27 cellular contexts compared by ENCODE assay signal in the genomic region with DNA sequence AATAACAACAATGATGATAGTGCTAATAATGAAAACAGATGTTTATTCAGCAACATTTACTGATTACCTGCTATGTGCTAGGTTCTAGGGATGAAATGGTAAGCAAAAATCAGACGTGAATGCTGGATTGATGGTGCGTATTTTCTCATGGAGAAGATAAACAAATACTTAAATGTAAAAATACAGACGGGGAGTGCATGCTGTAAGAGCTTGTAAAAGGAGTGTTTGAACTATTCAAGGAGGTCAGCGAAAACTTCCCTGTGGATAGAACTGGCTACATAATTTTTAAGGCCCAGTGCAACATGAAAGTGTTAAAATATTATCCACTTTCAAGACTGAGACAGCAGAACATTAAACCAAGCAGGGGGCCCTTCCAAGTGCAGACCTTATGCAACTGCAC. TPM values are rescaled to one million over a fixed set of nuclear protein-coding genes. Genes with fewer than 3 reads are reported as not detected.
DNase-seq lines count a peak whose midpoint lies in the region; ATAC-seq and TF ChIP-seq lines count a peak whose summit lies in the region.
"Had no signal": no experiment of that assay in that cellular context is flagged by ENCODE, and none has a peak within 500 bp of the region (broad histone marks: within the 10 kb centered on the region; RNA-seq: fewer than 3 reads in every experiment).

No MANE protein-coding gene starts in this region.

- no peak overlapping the region for H2AFZ ChIP-seq in DND-41 (ENCODE audit: low read depth, low read length)

- no peak for DNase-seq in activated CD4-positive, alpha-beta T cell treated with anti-CD3 and anti-CD28 coated beads for 36 hours
- DNase-seq in activated CD4-positive, alpha-beta T cell treated with anti-CD3 and anti-CD28 coated beads for 4 hours, result no peak
- DNase-seq in DND-41 (no peak), DMS153 (lab: John Stamatoyannopoulos, UW) (no peak), middle frontal gyrus (ENCODE audit: extremely low spot score, low spot score) (no peak)
- DNase-seq: activated B cell treated with CpG ODN at 0.5 μM for 24 hours; activated gamma-delta T cell treated with Interleukin-2 at 50 U/mL for 16 hours; activated T-cell treated with anti-CD3 and anti-CD28 coated beads for 4 hours; amniotic stem cell; brain microvascular endothelial cell; CD8-positive, alpha-beta memory T cell; GF-D8; islet precursor cell; naive B cell; NCI-H1048; NCI-H187 treated with DMSO at 0.1 percent for 48 hours; NCI-H2171 treated with DMSO at 0.1 percent for 48 hours; retina; stimulated activated CD8-positive, alpha-beta memory T cell treated with anti-CD3 and anti-CD28 coated beads, Interleukin-4, amount 100 ng/mL, for 48 hours had no signal

- ATAC-seq in activated CD4-positive, alpha-beta T cell treated with anti-CD3 and anti-CD28 coated beads for 36 hours, result no peak
- ATAC-seq in DND-41 (ENCODE audit: insufficient read depth, low read depth), result no peak
- no peak for ATAC-seq in GM21515 (IDR thresholded peaks at IDR 0.05; ENCODE audit: unreplicated experiment)

- H3K36me3 ChIP-seq in DND-41 (ENCODE audit: insufficient read depth, low read length), result no peaks in the 10 kb centered on the region
- H3K36me3 ChIP-seq in HEK293 (ENCODE audit: control insufficient read depth in 2 of 2, insufficient read depth in 1 of 2, low read length in 2 of 2), result no peaks in the 10 kb centered on the region
- no peaks in the 10 kb centered on the region for H3K36me3 ChIP-seq in endocrine pancreas (ENCODE audit: control insufficient read depth, insufficient read depth, low read length)
- H3K36me3 ChIP-seq: brain microvascular endothelial cell, ovary, SJSA1, tibial nerve had no signal

- peaks cover 25% of the 10 kb centered on the region for H3K79me2 ChIP-seq in DND-41 (ENCODE audit: insufficient read depth, low read length)

- peaks cover 15% of the 10 kb centered on the region; the same call in 1 of the 2 replicates for H4K20me1 ChIP-seq in DND-41 (ENCODE audit: insufficient read depth, low read length)

- CTCF ChIA-PET in activated CD4-positive, alpha-beta T cell treated with anti-CD3 and anti-CD28 coated beads for 36 hours (lab: Charles Lee), result interaction anchor here (1.3 kb wide), 1 partner anchor 9 kb away, joined by 5 read pairs; no protein-coding TSS in a partner anchor
- CTCF ChIA-PET in HEK293 (lab: Yijun Ruan, JAX), result interaction anchor here (0.6 kb wide), 1 partner anchor 20 kb away, joined by 7 read pairs; no protein-coding TSS in a partner anchor

- no peaks in the 10 kb centered on the region for H3K27me3 Mint-ChIP-seq in activated CD4-positive, alpha-beta T cell treated with anti-CD3 and anti-CD28 coated beads for 36 hours
- H3K27me3 Mint-ChIP-seq: activated B cell treated with CpG ODN at 0.5 μM for 24 hours; CD8-positive, alpha-beta memory T cell; naive B cell had no signal

- no peaks in the 10 kb centered on the region for H3K9me3 ChIP-seq in DND-41 (ENCODE audit: insufficient read depth, low read length, severe bottlenecking)
- H3K9me3 ChIP-seq in HEK293 (ENCODE audit: control insufficient read depth, insufficient read depth, low read depth, low read length), result no peaks in the 10 kb centered on the region
- no peaks in the 10 kb centered on the region for H3K9me3 ChIP-seq in endocrine pancreas (ENCODE audit: control insufficient read depth, low read length)
- H3K9me3 ChIP-seq: A549, ovary, SJSA1, tibial nerve had no signal

- peaks cover 4% of the 10 kb centered on the region for H3K36me3 Mint-ChIP-seq in activated CD4-positive, alpha-beta T cell treated with anti-CD3 and anti-CD28 coated beads for 36 hours (ENCODE audit: low read depth)

- no peaks in the 10 kb centered on the region for H3K9me3 Mint-ChIP-seq in activated CD4-positive, alpha-beta T cell treated with anti-CD3 and anti-CD28 coated beads for 36 hours (ENCODE audit: low read depth)
- H3K9me3 Mint-ChIP-seq: activated B cell treated with CpG ODN at 0.5 μM for 24 hours; CD8-positive, alpha-beta memory T cell had no signal

- peaks cover 15% of the 10 kb centered on the region for H3K4me1 ChIP-seq in DND-41 (ENCODE audit: insufficient read depth, low read length)
- H3K4me1 ChIP-seq in HEK293 (ENCODE audit: control insufficient read depth, insufficient read depth, low read length), result peaks cover 22% of the 10 kb centered on the region
- peaks cover 16% of the 10 kb centered on the region for H3K4me1 ChIP-seq in endocrine pancreas (ENCODE audit: control insufficient read depth, insufficient read depth, low read length)
- H3K4me1 ChIP-seq: tibial nerve had no signal

- no peak overlapping the region for H3K4me3 Mint-ChIP-seq in activated CD4-positive, alpha-beta T cell treated with anti-CD3 and anti-CD28 coated beads for 36 hours
- H3K4me3 Mint-ChIP-seq: activated B cell treated with CpG ODN at 0.5 μM for 24 hours; CD8-positive, alpha-beta memory T cell; naive B cell had no signal

- TF ChIP-seq CTCF in DND-41 (IDR thresholded peaks at IDR 0.05; ENCODE audit: borderline replicate concordance, extremely low read depth, low read length, poor library complexity, severe bottlenecking) (no peak), HEK293 (tag by site-specific recombination; IDR thresholded peaks at IDR 0.05) (no peak)

- H3K4me1 Mint-ChIP-seq in activated CD4-positive, alpha-beta T cell treated with anti-CD3 and anti-CD28 coated beads for 36 hours, result peaks cover 34% of the 10 kb centered on the region

- H3K4me2 ChIP-seq in DND-41 (ENCODE audit: insufficient read depth, low read length), result peak overlapping the region; percentile 20; the same call in 1 of the 2 replicates
- H3K4me2 ChIP-seq: A549 had no signal

- intact Hi-C loops in activated CD4-positive, alpha-beta T cell treated with anti-CD3 and anti-CD28 coated beads for 36 hours (cut with DNase I, micrococcal nuclease), result no loop called here

- POLR2A ChIA-PET in activated CD4-positive, alpha-beta T cell treated with anti-CD3 and anti-CD28 coated beads for 36 hours (lab: Charles Lee), result interaction anchor here (0.7 kb wide), 1 partner anchor 51 kb away, joined by 3 read pairs; no protein-coding TSS in a partner anchor
- POLR2A ChIA-PET in HEK293 (lab: Yijun Ruan, JAX), result interaction anchor here (0.5 kb wide), 1 partner anchor 160 kb away, joined by 3 read pairs; no protein-coding TSS in a partner anchor

- no peak overlapping the region for H3K9ac ChIP-seq in DND-41 (ENCODE audit: low read depth, low read length)
- no peak overlapping the region for H3K9ac ChIP-seq in endocrine pancreas (ENCODE audit: control insufficient read depth, insufficient read depth, low read length)

- H3K27ac ChIP-seq in DND-41 (ENCODE audit: low read length), result no peak overlapping the region
- H3K27ac ChIP-seq in HEK293 (ENCODE audit: extremely low read depth, low read depth, low read length), result no peak overlapping the region
- H3K27ac ChIP-seq: A549, brain microvascular endothelial cell, ovary, SJSA1, skin epidermis, tibial nerve had no signal

- H3K27ac Mint-ChIP-seq in activated CD4-positive, alpha-beta T cell treated with anti-CD3 and anti-CD28 coated beads for 36 hours, result peak overlapping the region; percentile 7
- H3K27ac Mint-ChIP-seq: activated B cell treated with CpG ODN at 0.5 μM for 24 hours had no signal

- H3K4me3 ChIP-seq in DND-41 (ENCODE audit: low read depth in 1 of 2, low read length in 2 of 2) (no peak overlapping the region), HEK293 (ENCODE audit: low read depth, low read length) (no peak overlapping the region), endocrine pancreas (ENCODE audit: control insufficient read depth, insufficient read depth, low read length) (peak overlapping the region; percentile 47)
- H3K4me3 ChIP-seq: A549, ovary, SJSA1, skin epidermis, tibial nerve had no signal

- no peaks in the 10 kb centered on the region for H3K27me3 ChIP-seq in DND-41 (ENCODE audit: insufficient read depth, low read length, poor library complexity)
- H3K27me3 ChIP-seq in endocrine pancreas (ENCODE audit: control insufficient read depth, insufficient read depth, low read length), result no peaks in the 10 kb centered on the region
- H3K27me3 ChIP-seq: brain microvascular endothelial cell, ovary, SJSA1, tibial nerve had no signal

TF ChIP-seq in HEK293, 187 proteins besides CTCF, POLR2A, EP300 and RAD21:
- TF ChIP-seq ZNF785 (tag by site-specific recombination; IDR thresholded peaks at IDR 0.05) (no peak), PRDM6 (tag by site-specific recombination; IDR thresholded peaks at IDR 0.05) (peak; percentile 75)

RNA-seq across cellular contexts. Expression of gene MTX2, which starts 22.1 kb away (rescaled TPM):
- total RNA-seq in activated CD4-positive, alpha-beta T cell treated with anti-CD3 and anti-CD28 coated beads for 36 hours, result 10 to 100 TPM; 22.6 to 28.6 TPM
